34 cellular contexts compared by ENCODE assay signal in genomic region chr7:132690174-132690573, GRCh38.
"Had no signal": no experiment of that assay in that cellular context is flagged by ENCODE, and none has a peak within 500 bp of the region (broad histone marks: within the 10 kb centered on the region; RNA-seq: fewer than 3 reads in every experiment).

No MANE protein-coding gene starts in this region.

- H3K4me3 ChIP-seq: adrenal gland, ascending aorta, body of pancreas, breast epithelium, cardiac muscle cell had no signal

- H3K27me3 ChIP-seq: adrenal gland, ascending aorta, body of pancreas, brain microvascular endothelial cell, breast epithelium, cardiac muscle cell had no signal

- ATAC-seq: activated naive CD4-positive, alpha-beta T cell treated with anti-CD3 and anti-CD28 coated beads, Interleukin-2, amount 50 U/mL, for 72 hours; activated naive CD8-positive, alpha-beta T cell treated with anti-CD3 and anti-CD28 coated beads, Interleukin-2, amount 50 U/mL, for 24 hours; activated T-cell treated with anti-CD3 and anti-CD28 coated beads, Interleukin-2, amount 50 U/mL, for 4 hours; activated T-cell treated with anti-CD3 and anti-CD28 coated beads, Interleukin-2, amount 50 U/mL, for 72 hours; activated T-helper 17 cell treated with anti-CD3 and anti-CD28 coated beads, Interleukin-2, amount 50 U/mL, for 72 hours; body of pancreas had no signal

- H3K4me1 ChIP-seq: adrenal gland, ascending aorta, body of pancreas, breast epithelium had no signal

- FAIRE-seq: astrocyte, bronchial epithelial cell had no signal

- H3K36me3 ChIP-seq: adrenal gland, ascending aorta, brain microvascular endothelial cell, breast epithelium, cardiac muscle cell had no signal

- DNase-seq: activated effector memory CD4-positive, alpha-beta T cell treated with anti-CD3 and anti-CD28 coated beads, Interleukin-2, amount 50 U/mL, for 16 hours; activated effector memory CD4-positive, alpha-beta T cell treated with Interleukin-2 at 50 U/mL for 16 hours; activated gamma-delta T cell; activated gamma-delta T cell treated with Interleukin-2 at 50 U/mL for 16 hours; activated naive CD4-positive, alpha-beta T cell; activated naive CD4-positive, alpha-beta T cell treated with anti-CD3 and anti-CD28 coated beads for 36 hours; activated naive CD4-positive, alpha-beta T cell treated with anti-CD3 and anti-CD28 coated beads, Interleukin-2, amount 10 ng/mL, durations not matched to agents 7 days and 5 days; activated naive CD4-positive, alpha-beta T cell treated with anti-CD3 and anti-CD28 coated beads, Interleukin-2, amount 50 U/mL, for 16 hours; activated naive CD4-positive, alpha-beta T cell treated with Interleukin-2 at 50 U/mL for 16 hours; activated naive CD8-positive, alpha-beta T cell treated with anti-CD3 and anti-CD28 coated beads for 36 hours; activated naive CD8-positive, alpha-beta T cell treated with anti-CD3 and anti-CD28 coated beads, Interleukin-2, amount 10 ng/mL, durations not matched to agents 7 days and 5 days; activated naive CD8-positive, alpha-beta T cell treated with anti-CD3 and anti-CD28 coated beads, Interleukin-2, amount 50 U/mL, for 24 hours; activated T-cell treated with anti-CD3 and anti-CD28 coated beads, Interleukin-2, amount 50 U/mL, for 1 hour; activated T-cell treated with anti-CD3 and anti-CD28 coated beads, Interleukin-2, amount 50 U/mL, for 24 hours; activated T-cell treated with anti-CD3 and anti-CD28 coated beads, Interleukin-2, amount 50 U/mL, for 4 hours; activated T-cell treated with anti-CD3 and anti-CD28 coated beads, Interleukin-2, amount 50 U/mL, for 48 hours; activated T-cell treated with anti-CD3 and anti-CD28 coated beads, Interleukin-2, amount 50 U/mL, for 72 hours; adrenal gland; amniotic stem cell; amygdala; anterior cingulate cortex; aorta; body of pancreas; brain microvascular endothelial cell; caudate nucleus; central memory CD4-positive, alpha-beta T cell; cerebellar nuclear complex had no signal

- H3K27ac ChIP-seq: adrenal gland, ascending aorta, body of pancreas, brain microvascular endothelial cell, breast epithelium, cardiac muscle cell had no signal

- H3K9me3 ChIP-seq: adrenal gland, ascending aorta had no signal
